31 cellular contexts compared by ENCODE assay signal in the genomic region with DNA sequence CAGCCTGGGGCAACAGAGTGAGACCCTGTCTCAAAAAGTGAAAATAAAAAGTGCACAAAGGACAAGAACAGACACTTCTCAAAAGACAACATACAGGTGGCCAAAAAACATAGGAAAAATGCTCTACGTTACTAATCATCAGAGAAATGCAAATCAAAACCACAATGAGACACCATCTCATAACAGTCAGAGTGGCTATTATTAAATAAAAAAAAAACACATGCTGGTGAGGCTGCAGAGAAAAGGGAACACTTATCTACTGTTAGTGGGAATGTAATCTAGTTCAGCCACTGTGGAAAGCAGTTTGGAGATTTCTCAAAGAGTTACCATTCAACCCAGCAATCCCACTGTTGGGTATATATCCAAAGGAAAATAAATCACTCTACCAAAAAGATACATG.
"Had no signal": no experiment of that assay in that cellular context is flagged by ENCODE, and none has a peak within 500 bp of the region (broad histone marks: within the 10 kb centered on the region; RNA-seq: fewer than 3 reads in every experiment).

No MANE protein-coding gene starts in this region.

- H3K36me3 ChIP-seq: adrenal gland, ascending aorta, colonic mucosa, gastrocnemius medialis, neutrophil, ovary, prostate gland, thyroid gland, upper lobe of left lung, vagina had no signal

- H3K4me2 ChIP-seq: hepatocyte had no signal

- H3K4me3 ChIP-seq: adrenal gland, ascending aorta, colonic mucosa, gastrocnemius medialis, hepatocyte, ovary, prostate gland, stomach, thyroid gland, upper lobe of left lung, vagina had no signal

- H3K4me1 ChIP-seq: adrenal gland, ascending aorta, colonic mucosa, gastrocnemius medialis, prostate gland, stomach, thyroid gland, upper lobe of left lung, vagina had no signal

- DNase-seq: activated CD4-positive, alpha-beta T cell treated with anti-CD3 and anti-CD28 coated beads for 4 hours; activated CD4-positive, alpha-beta T cell treated with anti-CD3 and anti-CD28 coated beads, Interleukin-2, amount 50 U/mL, for 4 hours; activated CD8-positive, alpha-beta memory T cell treated with anti-CD3 and anti-CD28 coated beads for 24 hours; activated effector memory CD4-positive, alpha-beta T cell treated with Interleukin-2 at 50 U/mL for 16 hours; activated naive CD4-positive, alpha-beta T cell treated with anti-CD3 and anti-CD28 coated beads for 36 hours; activated naive CD8-positive, alpha-beta T cell treated with anti-CD3 and anti-CD28 coated beads for 36 hours; adrenal gland; colonic mucosa; effector memory CD4-positive, alpha-beta T cell; gastrocnemius medialis; islet precursor cell; left cardiac atrium; left ventricle myocardium superior; naive B cell; nephron progenitor cell; ovary; retina; small intestine; stimulated activated CD4-positive, alpha-beta T cell treated with anti-CD3 and anti-CD28 coated beads, Interleukin-15, amount 100 ng/mL, for 24 hours; stimulated activated CD4-positive, alpha-beta T cell treated with anti-CD3 and anti-CD28 coated beads, Interleukin-2, amount 100 ng/mL, for 24 hours; stimulated activated naive B cell treated with anti-CD40 and anti-IgM and Interleukin-4, amounts not matched to agents 10 μg/mL and 1 μg/mL and 100 μg/mL, for 72 hours; stomach; thyroid gland; upper lobe of left lung had no signal

- H3K27ac Mint-ChIP-seq: activated naive CD4-positive, alpha-beta T cell treated with anti-CD3 and anti-CD28 coated beads for 36 hours; activated naive CD8-positive, alpha-beta T cell treated with anti-CD3 and anti-CD28 coated beads for 36 hours; mesothelial cell of epicardium; nephron progenitor cell; stimulated activated naive B cell treated with anti-CD40 and anti-IgM and Interleukin-4, amounts not matched to agents 10 μg/mL and 1 μg/mL and 100 μg/mL, for 72 hours had no signal

- H3K9me3 ChIP-seq: adrenal gland, ascending aorta, colonic mucosa, gastrocnemius medialis, neutrophil, ovary, prostate gland, stomach, thyroid gland, upper lobe of left lung, vagina had no signal

- H3K27me3 Mint-ChIP-seq: activated naive CD8-positive, alpha-beta T cell treated with anti-CD3 and anti-CD28 coated beads for 36 hours; naive B cell; stimulated activated naive B cell treated with anti-CD40 and anti-IgM and Interleukin-4, amounts not matched to agents 10 μg/mL and 1 μg/mL and 100 μg/mL, for 72 hours had no signal

- H3K4me3 Mint-ChIP-seq: activated naive CD4-positive, alpha-beta T cell treated with anti-CD3 and anti-CD28 coated beads for 36 hours; activated naive CD8-positive, alpha-beta T cell treated with anti-CD3 and anti-CD28 coated beads for 36 hours; mesothelial cell of epicardium; naive B cell; nephron progenitor cell had no signal

- H3K27me3 ChIP-seq: adrenal gland, ascending aorta, colonic mucosa, gastrocnemius medialis, hepatocyte, neutrophil, ovary, stomach, thyroid gland, upper lobe of left lung, vagina had no signal

- H3K4me1 Mint-ChIP-seq: nephron progenitor cell had no signal

- ATAC-seq: gastrocnemius medialis; left cardiac atrium; left ventricle myocardium superior; sciatic nerve; stimulated activated naive B cell treated with anti-CD40 and anti-IgM and Interleukin-4, amounts not matched to agents 10 μg/mL and 1 μg/mL and 100 μg/mL, for 72 hours had no signal

- H2AFZ ChIP-seq: hepatocyte had no signal

- H3K79me2 ChIP-seq: hepatocyte had no signal

- H3K27ac ChIP-seq: adrenal gland, ascending aorta, colonic mucosa, gastrocnemius medialis, hepatocyte, neutrophil, ovary, prostate gland, stomach, thyroid gland, upper lobe of left lung, vagina had no signal
